Comparison of ENCODE assay signal across 14 cellular contexts in the genomic region with DNA sequence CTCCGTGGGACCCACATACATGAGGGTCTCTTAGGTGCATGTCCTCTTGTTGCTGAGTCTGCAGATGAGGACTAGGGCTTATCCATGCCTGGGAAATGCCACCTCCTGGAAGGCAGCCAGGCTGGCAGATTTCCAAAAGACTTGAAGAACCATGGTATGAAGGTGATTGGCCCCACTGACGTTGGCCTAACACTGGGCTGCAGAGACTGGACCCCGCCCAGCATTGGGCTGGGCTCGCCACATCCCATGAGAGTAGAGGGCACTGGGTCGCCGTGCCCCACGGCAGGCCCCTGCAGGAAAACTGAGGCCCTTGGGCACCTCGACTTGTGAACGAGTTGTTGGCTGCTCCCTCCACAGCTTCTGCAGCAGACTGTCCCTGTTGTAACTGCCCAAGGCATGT. TPM values are rescaled to one million over a fixed set of nuclear protein-coding genes. Genes with fewer than 3 reads are reported as not detected.
DNase-seq lines count a peak whose midpoint lies in the region; ATAC-seq and TF ChIP-seq lines count a peak whose summit lies in the region.
"Had no signal": no experiment of that assay in that cellular context is flagged by ENCODE, and none has a peak within 500 bp of the region (broad histone marks: within the 10 kb centered on the region; RNA-seq: fewer than 3 reads in every experiment).

No MANE protein-coding gene starts in this region.

- peaks cover 16 to 28% of the 10 kb centered on the region in 2 donors for H3K36me3 Mint-ChIP-seq in naive B cell

- H3K27ac ChIP-seq in colonic mucosa (peak overlapping the region; percentile 62), OCI-LY7 (ENCODE audit: low read depth, low read length, poor library complexity, severe bottlenecking) (no peak overlapping the region), gastrocnemius medialis (no peak overlapping the region)
- H3K27ac ChIP-seq: psoas muscle had no signal

- peak overlapping the region; percentile 90 to 100 (median 98) for H3K27ac Mint-ChIP-seq in naive B cell

- ATAC-seq in naive B cell (ENCODE audit: low read depth in 2 of 2) (no peak), HG02970 (IDR thresholded peaks at IDR 0.05; ENCODE audit: low FRiP score, unreplicated experiment) (no peak), gastrocnemius medialis (no peak)
- ATAC-seq: activated CD4-positive, CD25-positive, alpha-beta regulatory T cell treated with anti-CD3 and anti-CD28 coated beads, Interleukin-2, amount 50 U/mL, for 24 hours; psoas muscle had no signal

- DNase-seq in Caki2 (ENCODE audit: low read depth), result peak; percentile 18
- peak; percentile 49 for DNase-seq in NCI-H2029 treated with DMSO at 0.1 percent for 48 hours (lab: John Stamatoyannopoulos, UW)
- DNase-seq in colonic mucosa, result peak; percentile 95
- DNase-seq in naive B cell, result no peak
- DNase-seq in OCI-LY7 (ENCODE audit: low spot score), result no peak
- DNase-seq in OCI-M2 (lab: John Stamatoyannopoulos, UW; ENCODE audit: unreplicated experiment), result no peak
- DNase-seq in gastrocnemius medialis, result no peak
- DNase-seq: kidney, NCI-H1417 treated with DMSO at 0.1 percent for 48 hours, psoas muscle had no signal

- no TSS peak for BruUV-seq in OCI-LY7 (replicated peaks; lab: Mats Ljungman, UMichigan)

- H3K36me3 ChIP-seq in colonic mucosa (peaks cover 4% of the 10 kb centered on the region), OCI-LY7 (ENCODE audit: insufficient read depth, low read length) (peaks cover 44% of the 10 kb centered on the region), gastrocnemius medialis (peaks cover 0 to 4% of the 10 kb centered on the region in 2 donors)

- peaks cover 0 to 2% (median 0%) of the 10 kb centered on the region in 7 donors for H3K9me3 Mint-ChIP-seq in naive B cell

- no peak overlapping the region for H3K4me2 ChIP-seq in OCI-LY7 (ENCODE audit: low read length)

- H3K9me2 ChIP-seq in OCI-LY7 (ENCODE audit: insufficient read depth, low read length), result no peaks in the 10 kb centered on the region

- no peaks in the 10 kb centered on the region for H3K27me3 Mint-ChIP-seq in naive B cell

- no peak for TF ChIP-seq POLR2A in gastrocnemius medialis (IDR thresholded peaks at IDR 0.05)

- TF ChIP-seq CTCF in colonic mucosa (IDR thresholded peaks at IDR 0.05) (no peak), OCI-LY7 (conservative IDR thresholded peaks at IDR 0.05; ENCODE audit: low read length) (no peak), gastrocnemius medialis (IDR thresholded peaks at IDR 0.05 in 4 of 5, conservative IDR thresholded peaks at IDR 0.05 in 1 of 5) (no peak)

- no peaks in the 10 kb centered on the region for H3K9me3 ChIP-seq in colonic mucosa
- H3K9me3 ChIP-seq in OCI-LY7 (ENCODE audit: low read length), result 0 out of 2 replicates have a peak, but pooled peaks cover 6% of the 10 kb centered on the region
- no peaks in the 10 kb centered on the region for H3K9me3 ChIP-seq in gastrocnemius medialis
- H3K9me3 ChIP-seq: psoas muscle had no signal

- no peaks in the 10 kb centered on the region for H4K20me1 ChIP-seq in OCI-LY7 (ENCODE audit: insufficient read depth, low read length)

- CTCF ChIA-PET in OCI-LY7 (lab: Charles Lee; ENCODE audit: unreplicated experiment), result no interaction called here

- no peaks in the 10 kb centered on the region for H3K79me2 ChIP-seq in OCI-LY7 (ENCODE audit: insufficient read depth, low read depth, low read length)

- intact Hi-C loops in colonic mucosa (cut with DNase I) (no loop called here), OCI-LY7 (cut with micrococcal nuclease; ENCODE audit: unreplicated experiment) (no loop called here), gastrocnemius medialis (cut with DNase I; ENCODE audit: low total_unique reads) (no loop called here)

- POLR2A ChIA-PET in OCI-LY7 (lab: Charles Lee), result no interaction called here

- H3K4me3 ChIP-seq in colonic mucosa (no peak overlapping the region), OCI-LY7 (ENCODE audit: low read depth, low read length, poor library complexity, severe bottlenecking) (no peak overlapping the region), gastrocnemius medialis (no peak overlapping the region)
- H3K4me3 ChIP-seq: psoas muscle had no signal

- H3K4me1 ChIP-seq in colonic mucosa, result peaks cover 18% of the 10 kb centered on the region
- peaks cover 15% of the 10 kb centered on the region for H3K4me1 ChIP-seq in OCI-LY7 (ENCODE audit: insufficient read depth, low read length, poor library complexity, severe bottlenecking)
- H3K4me1 ChIP-seq in gastrocnemius medialis, result peaks cover 0 to 7% of the 10 kb centered on the region in 2 donors
- H3K4me1 ChIP-seq: psoas muscle had no signal

- no peak overlapping the region for H2AFZ ChIP-seq in OCI-LY7 (ENCODE audit: low read length)

- H3K27me3 ChIP-seq in colonic mucosa, result no peaks in the 10 kb centered on the region
- no peaks in the 10 kb centered on the region for H3K27me3 ChIP-seq in gastrocnemius medialis

- in situ Hi-C loops in Caki2 (cut with HindIII; ENCODE audit: low pct_unique_long_range_greater_than_20kb, low sequenced_read_pairs), result no loop called here
- in situ Hi-C loops in gastrocnemius medialis (cut with MboI; ENCODE audit: low sequenced_read_pairs in 4 of 4), result loop anchor here in 2 of 4 donors (5.0 to 25.0 kb wide), 3 partner anchors 126 to 186 kb away; no protein-coding TSS in a partner anchor

- H3K4me3 Mint-ChIP-seq in naive B cell, result peak overlapping the region in 4 of 8 donors; percentile 32 to 71 (median 43)

- peak overlapping the region in 1 of 2 donors; percentile 47 for H3K9ac ChIP-seq in colonic mucosa (ENCODE audit: low read depth in 2 of 2, low read length in 2 of 2)

- H3K4me1 Mint-ChIP-seq in naive B cell, result peaks cover 29 to 72% (median 61%) of the 10 kb centered on the region in 3 donors

RNA-seq across cellular contexts. Expression of a gene that starts 38.2 kb away (rescaled TPM):
- 0.55 and 1.4 TPM in 2 replicates for total RNA-seq in Caki2 (2014; rRNA removed; shearing (Covaris generic); ENCODE audit: low replicate concordance)
- total RNA-seq in colonic mucosa (under 1 TPM; 0.56 to 0.91 TPM), OCI-LY7 (2022) (36.7 and 47.0 TPM in 2 replicates), gastrocnemius medialis (under 1 TPM in 1 of 4 donors, not detected in 3; 0.15 TPM)
- 100 to 1,000 TPM in 1 of 6 donors, 10 to 100 TPM in 5; 47.9 to 118 (median 74.5) TPM for polyA plus RNA-seq in naive B cell (ENCODE audit: low read depth in 6 of 6)
- 10.0 and 10.9 TPM in 2 replicates for total RNA-seq in OCI-LY7 (2014; rRNA removed; shearing (Covaris generic))
- total RNA-seq: epithelial cell of proximal tubule, G401 had no signal

RNA-seq across cellular contexts. Expression of a gene that starts 50.0 kb away (rescaled TPM):
- 14.9 and 26.0 TPM in 2 replicates for total RNA-seq in Caki2 (2014; rRNA removed; shearing (Covaris generic); ENCODE audit: low replicate concordance)
- total RNA-seq in colonic mucosa (10 to 100 TPM; 74.8 to 80.0 TPM), OCI-LY7 (2022) (73.1 and 101 TPM in 2 replicates), gastrocnemius medialis (1 to 10 TPM; 4.5 to 7.4 (median 6.5) TPM)
- 1,000 to 10,000 TPM in 1 of 6 donors, 100 to 1,000 TPM in 5; 355 to 1,202 (median 525) TPM for polyA plus RNA-seq in naive B cell (ENCODE audit: low read depth in 6 of 6)
- 33.0 and 82.8 TPM in 2 replicates for total RNA-seq in OCI-LY7 (2014; rRNA removed; shearing (Covaris generic))

Comparison
In these comparisons a context has a peak if more than half of its experiments do, and no peak if none do; other contexts are left out.
1. DNase-seq: peak in Caki2 (single experiment), NCI-H2029 treated with DMSO at 0.1 percent for 48 hours (single experiment) and colonic mucosa (single experiment); none in naive B cell (single experiment), OCI-LY7 (single experiment), OCI-M2 (single experiment) and gastrocnemius medialis (0 of 2).